ENCODE assay signal across 1 cellular context in the genomic region with DNA sequence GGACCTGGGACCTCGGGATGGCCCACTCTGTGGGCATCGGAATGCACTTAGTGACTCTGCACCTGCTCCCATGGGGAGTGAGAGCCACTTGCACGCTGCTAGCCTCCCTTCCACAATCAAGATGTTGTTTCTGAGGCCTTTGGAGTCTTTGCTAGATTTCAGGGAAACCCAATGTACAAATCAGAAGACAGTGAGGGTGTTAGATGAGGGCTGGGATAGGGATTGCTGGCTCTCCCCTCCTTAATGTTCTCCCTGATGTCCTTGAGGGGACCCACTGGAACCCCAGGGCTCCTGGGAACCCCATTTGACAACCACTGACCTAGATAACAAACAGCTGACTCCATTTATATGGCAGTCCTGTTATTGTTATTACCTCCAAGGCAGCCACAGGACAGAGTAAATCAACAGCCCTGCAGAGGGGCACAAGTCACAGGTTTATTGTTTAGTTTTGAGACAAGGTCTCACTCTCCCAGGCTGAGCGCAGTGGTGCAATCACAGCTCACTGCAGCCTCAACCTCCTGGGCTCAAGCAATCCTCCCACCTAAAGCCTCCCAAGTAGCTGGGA.
A peak's percentile ranks its signal among the peaks of the same experiment; 100 is the strongest.
TF ChIP-seq lines count a peak whose summit lies in the region.

No MANE protein-coding gene starts in this region.

TF ChIP-seq in H1, 55 proteins besides CTCF, POLR2A, EP300 and RAD21:
- no peak for TF ChIP-seq SP2 (IDR thresholded peaks at IDR 0.05; ENCODE audit: low read length)
- TF ChIP-seq ZNF274 (IDR thresholded peaks at IDR 0.05; ENCODE audit: borderline replicate concordance, extremely low read depth, low read length): no peak
- TF ChIP-seq NRF1 (IDR thresholded peaks at IDR 0.05; ENCODE audit: low read depth, low read length): no peak
- TF ChIP-seq, protein P1, sequence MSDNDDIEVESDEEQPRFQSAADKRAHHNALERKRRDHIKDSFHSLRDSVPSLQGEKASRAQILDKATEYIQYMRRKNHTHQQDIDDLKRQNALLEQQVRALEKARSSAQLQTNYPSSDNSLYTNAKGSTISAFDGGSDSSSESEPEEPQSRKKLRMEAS (IDR thresholded peaks at IDR 0.05): no peak
- no peak for TF ChIP-seq KDM5A (IDR thresholded peaks at IDR 0.05; ENCODE audit: low read length)
- no peak for TF ChIP-seq MAFK (IDR thresholded peaks at IDR 0.05; ENCODE audit: low read depth, low read length)
- TF ChIP-seq YY1 (IDR thresholded peaks at IDR 0.05; ENCODE audit: low read depth, low read length): 0 out of 2 replicates have a peak, but pooled peaks have one; percentile 19
- TF ChIP-seq KDM1A (IDR thresholded peaks at IDR 0.05; ENCODE audit: borderline replicate concordance, low read length): no peak
